In genomic region chr11:113176971-113177370, GRCh38 we compare ENCODE assay signal across 1 cellular context.
TF ChIP-seq lines count a peak whose summit lies in the region.

No MANE protein-coding gene starts in this region.

TF ChIP-seq in HEK293, 187 proteins besides CTCF, POLR2A, EP300 and RAD21 (continued from another document):
- 0 out of 2 replicates have a peak, but pooled peaks have one; percentile 11 for TF ChIP-seq TRIM28 (IDR thresholded peaks at IDR 0.05; ENCODE audit: borderline replicate concordance, low read length)
- no peak for TF ChIP-seq ZNF610 (tag by site-specific recombination; IDR thresholded peaks at IDR 0.05; ENCODE audit: borderline replicate concordance)
- TF ChIP-seq ZBTB26 (tag by site-specific recombination; optimal IDR thresholded peaks at IDR 0.05) = no peak
- 0 out of 2 replicates have a peak, but pooled peaks have one; percentile 21 for TF ChIP-seq ZNF629 (tag by site-specific recombination; IDR thresholded peaks at IDR 0.05)
- no peak for TF ChIP-seq ZNF621 (tag by site-specific recombination; IDR thresholded peaks at IDR 0.05)
- no peak for TF ChIP-seq ZNF16 (tag by site-specific recombination; IDR thresholded peaks at IDR 0.05; ENCODE audit: low read depth)
- no peak for TF ChIP-seq ZNF645 (tag by site-specific recombination; IDR thresholded peaks at IDR 0.05)
- peak; percentile 51; the same call in 1 of the 2 replicates for TF ChIP-seq ZBTB48 (tag by site-specific recombination; IDR thresholded peaks at IDR 0.05)
- TF ChIP-seq ZNF248 (tag by site-specific recombination; IDR thresholded peaks at IDR 0.05) = no peak
